Comparison of ENCODE assay signal across 8 cellular contexts in the genomic region with DNA sequence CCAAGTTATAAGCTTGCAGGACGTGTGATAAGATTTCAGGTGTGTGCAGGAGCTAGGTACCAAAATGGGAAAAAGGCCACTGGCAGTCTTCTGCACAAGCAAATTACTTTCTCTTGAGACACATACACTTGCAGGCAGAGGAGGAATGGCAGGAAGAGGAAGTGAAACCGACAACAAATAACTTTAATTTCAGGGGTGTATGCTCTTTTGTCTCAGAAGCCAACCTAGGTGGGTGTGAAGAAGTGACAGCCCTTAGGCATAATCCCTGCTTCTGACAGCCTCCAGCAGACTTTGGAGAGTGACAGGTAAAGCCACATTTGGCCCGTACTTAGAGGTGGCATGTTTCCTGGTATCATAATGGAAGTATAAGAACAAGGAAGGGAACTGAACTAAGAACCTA.
A peak's percentile ranks its signal among the peaks of the same experiment; 100 is the strongest.
DNase-seq lines count a peak whose midpoint lies in the region; ATAC-seq and TF ChIP-seq lines count a peak whose summit lies in the region.

No MANE protein-coding gene starts in this region.

- no peaks in the 10 kb centered on the region for H3K27me3 Mint-ChIP-seq in activated T-helper 17 cell treated with anti-CD3 and anti-CD28 coated beads, Interleukin-2, amount 50 U/mL, for 72 hours

- peaks cover 95% of the 10 kb centered on the region for H3K36me3 Mint-ChIP-seq in activated T-helper 17 cell treated with anti-CD3 and anti-CD28 coated beads, Interleukin-2, amount 50 U/mL, for 72 hours (ENCODE audit: low read depth)

- DNase-seq in Ammon's horn (ENCODE audit: low spot score) (peak; percentile 39), foreskin keratinocyte (no peak), NCI-H446 treated with DMSO at 0.1 percent for 48 hours (lab: John Stamatoyannopoulos, UW) (no peak)
- DNase-seq in stimulated activated CD4-positive, alpha-beta T cell treated with anti-CD3 and anti-CD28 coated beads, Interleukin-4, amount 100 ng/mL, for 4 hours = no peak
- DNase-seq in stimulated activated CD4-positive, alpha-beta T cell treated with anti-CD3 and anti-CD28 coated beads, Interleukin-2, amount 100 ng/mL, for 48 hours = no peak

- peak overlapping the region; percentile 73 for H3K27ac Mint-ChIP-seq in activated T-helper 17 cell treated with anti-CD3 and anti-CD28 coated beads, Interleukin-2, amount 50 U/mL, for 72 hours

- H3K4me3 Mint-ChIP-seq in activated T-helper 17 cell treated with anti-CD3 and anti-CD28 coated beads, Interleukin-2, amount 50 U/mL, for 72 hours = peak overlapping the region; percentile 62

- H3K4me1 ChIP-seq in foreskin keratinocyte = no peaks in the 10 kb centered on the region

- ATAC-seq in GM19324 (IDR thresholded peaks at IDR 0.05; ENCODE audit: low FRiP score, unreplicated experiment) (peak; percentile 94), HG03159 (IDR thresholded peaks at IDR 0.05; ENCODE audit: unreplicated experiment) (peak; percentile 99), foreskin keratinocyte (no peak)
- peak; percentile 66 for ATAC-seq in activated T-helper 17 cell treated with anti-CD3 and anti-CD28 coated beads, Interleukin-2, amount 50 U/mL, for 72 hours (replicated peaks)

- no peaks in the 10 kb centered on the region for H3K9me3 Mint-ChIP-seq in activated T-helper 17 cell treated with anti-CD3 and anti-CD28 coated beads, Interleukin-2, amount 50 U/mL, for 72 hours

- no peak for TF ChIP-seq CTCF in foreskin keratinocyte (conservative IDR thresholded peaks at IDR 0.05)

- H3K4me1 Mint-ChIP-seq in activated T-helper 17 cell treated with anti-CD3 and anti-CD28 coated beads, Interleukin-2, amount 50 U/mL, for 72 hours = peaks cover 60% of the 10 kb centered on the region

- H3K27me3 ChIP-seq in foreskin keratinocyte = no peaks in the 10 kb centered on the region

- H3K27ac ChIP-seq in foreskin keratinocyte = no peak overlapping the region
